1 cellular context compared by ENCODE assay signal in the genomic region with DNA sequence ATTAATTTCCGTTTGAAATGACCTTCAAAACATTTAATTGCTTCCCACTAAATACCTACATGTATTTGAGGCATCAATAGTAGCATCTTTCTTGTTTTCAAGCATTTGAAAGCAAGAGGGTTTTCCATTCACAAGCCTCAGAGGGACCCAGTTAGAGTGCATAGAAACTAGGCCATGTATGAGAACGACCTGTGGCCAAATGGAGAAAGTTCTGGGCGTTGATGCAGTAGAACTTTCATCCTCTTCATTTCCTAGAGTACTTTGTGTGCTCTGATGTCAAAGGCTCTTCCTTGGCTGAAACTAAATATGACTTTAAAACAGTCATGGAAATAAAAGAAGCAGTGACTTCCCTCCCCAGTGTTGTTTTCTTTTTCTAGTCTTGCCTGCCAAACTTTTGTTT.
TF ChIP-seq lines count a peak whose summit lies in the region.

No MANE protein-coding gene starts in this region.

TF ChIP-seq in HepG2, 621 proteins besides CTCF, POLR2A, EP300 and RAD21 (continued from another document):
- TF ChIP-seq ZNF766 (CRISPR knock-in tag; IDR thresholded peaks at IDR 0.05; ENCODE audit: borderline replicate concordance) (no peak), FOXO1 (CRISPR knock-in tag; IDR thresholded peaks at IDR 0.05) (no peak), PCBP1 (IDR thresholded peaks at IDR 0.05; ENCODE audit: borderline replicate concordance, low read depth, low read length) (no peak), CBX1 (IDR thresholded peaks at IDR 0.05; ENCODE audit: low read depth) (no peak), SMAD3 (CRISPR knock-in tag; IDR thresholded peaks at IDR 0.05) (no peak), MIER3 (CRISPR knock-in tag; IDR thresholded peaks at IDR 0.05; ENCODE audit: borderline replicate concordance) (no peak), TEF (CRISPR knock-in tag; IDR thresholded peaks at IDR 0.05) (no peak), PPARG (CRISPR knock-in tag; conservative IDR thresholded peaks at IDR 0.05) (no peak), KDM5A (IDR thresholded peaks at IDR 0.05; ENCODE audit: borderline replicate concordance, low read length) (no peak), ZNF598 (CRISPR knock-in tag; IDR thresholded peaks at IDR 0.05; ENCODE audit: borderline replicate concordance) (no peak)
- TF ChIP-seq, protein P1, sequence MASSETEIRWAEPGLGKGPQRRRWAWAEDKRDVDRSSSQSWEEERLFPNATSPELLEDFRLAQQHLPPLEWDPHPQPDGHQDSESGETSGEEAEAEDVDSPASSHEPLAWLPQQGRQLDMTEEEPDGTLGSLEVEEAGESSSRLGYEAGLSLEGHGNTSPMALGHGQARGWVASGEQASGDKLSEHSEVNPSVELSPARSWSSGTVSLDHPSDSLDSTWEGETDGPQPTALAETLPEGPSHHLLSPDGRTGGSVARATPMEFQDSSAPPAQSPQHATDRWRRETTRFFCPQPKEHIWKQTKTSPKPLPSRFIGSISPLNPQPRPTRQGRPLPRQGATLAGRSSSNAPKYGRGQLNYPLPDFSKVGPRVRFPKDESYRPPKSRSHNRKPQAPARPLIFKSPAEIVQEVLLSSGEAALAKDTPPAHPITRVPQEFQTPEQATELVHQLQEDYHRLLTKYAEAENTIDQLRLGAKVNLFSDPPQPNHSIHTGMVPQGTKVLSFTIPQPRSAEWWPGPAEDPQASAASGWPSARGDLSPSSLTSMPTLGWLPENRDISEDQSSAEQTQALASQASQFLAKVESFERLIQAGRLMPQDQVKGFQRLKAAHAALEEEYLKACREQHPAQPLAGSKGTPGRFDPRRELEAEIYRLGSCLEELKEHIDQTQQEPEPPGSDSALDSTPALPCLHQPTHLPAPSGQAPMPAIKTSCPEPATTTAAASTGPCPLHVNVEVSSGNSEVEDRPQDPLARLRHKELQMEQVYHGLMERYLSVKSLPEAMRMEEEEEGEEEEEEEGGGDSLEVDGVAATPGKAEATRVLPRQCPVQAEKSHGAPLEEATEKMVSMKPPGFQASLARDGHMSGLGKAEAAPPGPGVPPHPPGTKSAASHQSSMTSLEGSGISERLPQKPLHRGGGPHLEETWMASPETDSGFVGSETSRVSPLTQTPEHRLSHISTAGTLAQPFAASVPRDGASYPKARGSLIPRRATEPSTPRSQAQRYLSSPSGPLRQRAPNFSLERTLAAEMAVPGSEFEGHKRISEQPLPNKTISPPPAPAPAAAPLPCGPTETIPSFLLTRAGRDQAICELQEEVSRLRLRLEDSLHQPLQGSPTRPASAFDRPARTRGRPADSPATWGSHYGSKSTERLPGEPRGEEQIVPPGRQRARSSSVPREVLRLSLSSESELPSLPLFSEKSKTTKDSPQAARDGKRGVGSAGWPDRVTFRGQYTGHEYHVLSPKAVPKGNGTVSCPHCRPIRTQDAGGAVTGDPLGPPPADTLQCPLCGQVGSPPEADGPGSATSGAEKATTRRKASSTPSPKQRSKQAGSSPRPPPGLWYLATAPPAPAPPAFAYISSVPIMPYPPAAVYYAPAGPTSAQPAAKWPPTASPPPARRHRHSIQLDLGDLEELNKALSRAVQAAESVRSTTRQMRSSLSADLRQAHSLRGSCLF (CRISPR knock-in tag; IDR thresholded peaks at IDR 0.05; ENCODE audit: borderline replicate concordance) = no peak
- TF ChIP-seq, protein P2, sequence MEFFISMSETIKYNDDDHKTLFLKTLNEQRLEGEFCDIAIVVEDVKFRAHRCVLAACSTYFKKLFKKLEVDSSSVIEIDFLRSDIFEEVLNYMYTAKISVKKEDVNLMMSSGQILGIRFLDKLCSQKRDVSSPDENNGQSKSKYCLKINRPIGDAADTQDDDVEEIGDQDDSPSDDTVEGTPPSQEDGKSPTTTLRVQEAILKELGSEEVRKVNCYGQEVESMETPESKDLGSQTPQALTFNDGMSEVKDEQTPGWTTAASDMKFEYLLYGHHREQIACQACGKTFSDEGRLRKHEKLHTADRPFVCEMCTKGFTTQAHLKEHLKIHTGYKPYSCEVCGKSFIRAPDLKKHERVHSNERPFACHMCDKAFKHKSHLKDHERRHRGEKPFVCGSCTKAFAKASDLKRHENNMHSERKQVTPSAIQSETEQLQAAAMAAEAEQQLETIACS (CRISPR knock-in tag; IDR thresholded peaks at IDR 0.05) = no peak
- TF ChIP-seq, protein P3, sequence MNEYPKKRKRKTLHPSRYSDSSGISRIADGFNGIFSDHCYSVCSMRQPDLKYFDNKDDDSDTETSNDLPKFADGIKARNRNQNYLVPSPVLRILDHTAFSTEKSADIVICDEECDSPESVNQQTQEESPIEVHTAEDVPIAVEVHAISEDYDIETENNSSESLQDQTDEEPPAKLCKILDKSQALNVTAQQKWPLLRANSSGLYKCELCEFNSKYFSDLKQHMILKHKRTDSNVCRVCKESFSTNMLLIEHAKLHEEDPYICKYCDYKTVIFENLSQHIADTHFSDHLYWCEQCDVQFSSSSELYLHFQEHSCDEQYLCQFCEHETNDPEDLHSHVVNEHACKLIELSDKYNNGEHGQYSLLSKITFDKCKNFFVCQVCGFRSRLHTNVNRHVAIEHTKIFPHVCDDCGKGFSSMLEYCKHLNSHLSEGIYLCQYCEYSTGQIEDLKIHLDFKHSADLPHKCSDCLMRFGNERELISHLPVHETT (CRISPR knock-in tag; conservative IDR thresholded peaks at IDR 0.05) = no peak
